Comparison of ENCODE assay signal across 8 cellular contexts in genomic region chr3:129607391-129608068, GRCh38. TPM values are rescaled to one million over a fixed set of nuclear protein-coding genes. Genes with fewer than 3 reads are reported as not detected.
DNase-seq lines count a peak whose midpoint lies in the region; TF ChIP-seq lines count a peak whose summit lies in the region.

No MANE protein-coding gene starts in this region.

- peaks cover 46% of the 10 kb centered on the region for H3K27me3 Mint-ChIP-seq in neural crest cell (ENCODE audit: low read depth)

- H3K9ac ChIP-seq in endocrine pancreas (ENCODE audit: control insufficient read depth, insufficient read depth, low read length): peak overlapping the region; percentile 73

- H2AFZ ChIP-seq in PC-9: peak overlapping the region; percentile 82

- peak overlapping the region; percentile 76 for H3K4me2 ChIP-seq in PC-9

- H3K4me1 ChIP-seq in BE2C: peaks cover 4% of the 10 kb centered on the region; the same call in 1 of the 2 replicates
- peaks cover 29% of the 10 kb centered on the region for H3K4me1 ChIP-seq in PC-9 (replicated peaks; ENCODE audit: insufficient read depth)
- H3K4me1 ChIP-seq in endocrine pancreas (ENCODE audit: control insufficient read depth, insufficient read depth, low read length): no peaks in the 10 kb centered on the region

- H3K36me3 Mint-ChIP-seq in neural crest cell (ENCODE audit: low read depth): no peaks in the 10 kb centered on the region

- no peaks in the 10 kb centered on the region for H3K9me2 ChIP-seq in PC-9 (ENCODE audit: insufficient read depth)

- H3K4me3 ChIP-seq in BE2C (ENCODE audit: low read depth, low read length): peak overlapping the region; percentile 46
- peak overlapping the region; percentile 61; the same call in 1 of the 2 replicates for H3K4me3 ChIP-seq in PC-9
- H3K4me3 ChIP-seq in endocrine pancreas (ENCODE audit: control insufficient read depth, insufficient read depth, low read length): no peak overlapping the region

- TF ChIP-seq CTCF in BE2C (IDR thresholded peaks at IDR 0.05; ENCODE audit: low read depth, low read length) (no peak), PC-9 (conservative IDR thresholded peaks at IDR 0.05) (no peak), neural crest cell (conservative IDR thresholded peaks at IDR 0.05) (no peak)

- H3K9me3 Mint-ChIP-seq in neural crest cell: no peaks in the 10 kb centered on the region

- TSS peak; percentile 66 for BruUV-seq in PC-9 (replicated peaks; lab: Mats Ljungman, UMichigan)

- no peak overlapping the region for H3K27ac Mint-ChIP-seq in neural crest cell (ENCODE audit: unreplicated experiment)

- H3K27me3 ChIP-seq in BE2C: peaks cover 8% of the 10 kb centered on the region
- H3K27me3 ChIP-seq in PC-9 (ENCODE audit: insufficient read depth, low read depth): peaks cover 9% of the 10 kb centered on the region; the same call in 1 of the 2 replicates
- H3K27me3 ChIP-seq in endocrine pancreas (ENCODE audit: control insufficient read depth, insufficient read depth, low read length): no peaks in the 10 kb centered on the region

- CTCF ChIA-PET in PC-9 (lab: Charles Lee): no interaction called here

- DNase-seq in BE2C (no peak), PC-9 (no peak), neural crest cell (ENCODE audit: low read depth, low spot score) (no peak), amygdala (lab: John Stamatoyannopoulos, UW) (no peak), SKM-1 (lab: John Stamatoyannopoulos, UW; ENCODE audit: unreplicated experiment) (no peak), COLO668 (lab: John Stamatoyannopoulos, UW; ENCODE audit: unreplicated experiment) (no peak)
- DNase-seq in effector CD4-positive, alpha-beta T cell: no peak

- no peak overlapping the region for H3K27ac ChIP-seq in PC-9

- intact Hi-C loops in PC-9 (cut with micrococcal nuclease; ENCODE audit: unreplicated experiment): loop anchor here (1.0 kb wide), 1 partner anchor 117 kb away; no protein-coding TSS in a partner anchor

- peak overlapping the region; percentile 88 for H3K4me3 Mint-ChIP-seq in neural crest cell

- peaks cover 20% of the 10 kb centered on the region; the same call in 1 of the 2 replicates for H3F3A ChIP-seq in PC-9 (ENCODE audit: insufficient read depth, low read depth)

- H3K79me2 ChIP-seq in PC-9 (ENCODE audit: low read depth): peaks cover 23% of the 10 kb centered on the region

- peaks cover 8% of the 10 kb centered on the region for H4K20me1 ChIP-seq in PC-9 (ENCODE audit: insufficient read depth)

- peaks cover 54% of the 10 kb centered on the region for H3K4me1 Mint-ChIP-seq in neural crest cell

- H3K36me3 ChIP-seq in BE2C: no peaks in the 10 kb centered on the region
- H3K36me3 ChIP-seq in PC-9 (ENCODE audit: low read depth): no peaks in the 10 kb centered on the region
- no peaks in the 10 kb centered on the region for H3K36me3 ChIP-seq in endocrine pancreas (ENCODE audit: control insufficient read depth, insufficient read depth, low read length)

- POLR2A ChIA-PET in PC-9 (lab: Charles Lee; ENCODE audit: unreplicated experiment): no interaction called here

- no peaks in the 10 kb centered on the region for H3K9me3 ChIP-seq in BE2C
- no peaks in the 10 kb centered on the region for H3K9me3 ChIP-seq in PC-9 (ENCODE audit: insufficient read depth, low read depth)
- no peaks in the 10 kb centered on the region for H3K9me3 ChIP-seq in endocrine pancreas (ENCODE audit: control insufficient read depth, low read length)

RNA-seq across cellular contexts. Expression of gene PLXND1, which starts 1.1 kb away (rescaled TPM):
- 227 TPM for polyA plus RNA-seq in BE2C (2012; ENCODE audit: insufficient read depth, insufficient read length, low read depth)
- total RNA-seq in PC-9 (2021): 44.4 and 50.4 TPM in 2 replicates
- 39.4 and 44.3 TPM in 2 replicates for total RNA-seq in neural crest cell
